In the genomic region with DNA sequence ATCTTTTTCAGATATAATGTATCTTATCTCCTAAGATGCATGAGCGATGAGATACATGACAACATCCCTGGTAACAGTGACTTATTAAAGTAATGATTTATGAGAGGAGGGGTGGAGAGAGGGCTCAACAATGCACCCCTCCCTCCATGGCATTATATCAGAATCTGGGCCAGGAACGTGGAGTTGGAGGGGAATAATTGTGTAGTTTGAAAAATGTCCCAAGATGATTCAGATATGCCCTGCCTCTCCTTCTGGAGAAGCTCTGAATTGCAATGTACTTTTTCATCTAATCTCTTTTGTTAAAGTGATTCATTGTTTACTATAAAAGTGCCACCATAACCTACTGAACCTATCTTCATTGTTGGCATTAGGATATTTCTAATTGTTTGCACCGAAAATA, we compare ENCODE assay signal across 22 cellular contexts.
DNase-seq lines count a peak whose midpoint lies in the region; ATAC-seq, FAIRE-seq and TF ChIP-seq lines count a peak whose summit lies in the region.
"Had no signal": no experiment of that assay in that cellular context is flagged by ENCODE, and none has a peak within 500 bp of the region (broad histone marks: within the 10 kb centered on the region; RNA-seq: fewer than 3 reads in every experiment).

No MANE protein-coding gene starts in this region.

- H3K36me3 ChIP-seq in GM23248 (ENCODE audit: low read depth) (no peaks in the 10 kb centered on the region), small intestine (ENCODE audit: control insufficient read depth in 2 of 2, insufficient read depth in 2 of 2, low read length in 2 of 2) (no peaks in the 10 kb centered on the region), esophagus muscularis mucosa (no peaks in the 10 kb centered on the region)
- H3K36me3 ChIP-seq: WERI-Rb-1 had no signal

- no peak for TF ChIP-seq POLR2A in esophagus muscularis mucosa (IDR thresholded peaks at IDR 0.05; ENCODE audit: low read depth)

- H3K9me3 ChIP-seq in GM23248 (ENCODE audit: low read depth) (no peaks in the 10 kb centered on the region), small intestine (ENCODE audit: control insufficient read depth, low read depth) (no peaks in the 10 kb centered on the region), esophagus muscularis mucosa (no peaks in the 10 kb centered on the region)
- H3K9me3 ChIP-seq: tibial nerve had no signal

- H3K4me3 Mint-ChIP-seq in neural crest cell, result no peak overlapping the region
- H3K4me3 Mint-ChIP-seq: naive thymus-derived CD4-positive, alpha-beta T cell; stimulated activated naive CD8-positive, alpha-beta T cell treated with anti-CD3 and anti-CD28 coated beads, Interleukin-15, Interleukin-2, amounts not matched to agents 100 ng/mL and 50 ng/mL, for 24 hours; T-helper 17 cell had no signal

- H3K79me2 ChIP-seq in GM23248 (ENCODE audit: insufficient read depth), result no peaks in the 10 kb centered on the region

- H3K4me2 ChIP-seq in GM23248 (ENCODE audit: unreplicated experiment), result no peak overlapping the region

- no peaks in the 10 kb centered on the region for H3K36me3 Mint-ChIP-seq in neural crest cell (ENCODE audit: low read depth)
- H3K36me3 Mint-ChIP-seq: naive thymus-derived CD4-positive, alpha-beta T cell had no signal

- 52 to 54% methylated on average over 3 of the region's 3 CpGs for WGBS in GM23248 (ENCODE audit: low coverage in 1 of 2, low lambda C conversion rate in 2 of 2, missing lambda C conversion rate in 2 of 2), 2 experiments
- 52 to 68% (median 61%) methylated on average over 3 of the region's 3 CpGs for WGBS in small intestine, 3 donors
- 63% methylated on average over 3 of the region's 3 CpGs for whole genome bisulfite sequencing in esophagus muscularis mucosa

- peaks cover 3% of the 10 kb centered on the region; the same call in 1 of the 2 replicates for H3F3A ChIP-seq in GM23248 (ENCODE audit: insufficient read depth)

- H3K9me2 ChIP-seq in GM23248 (ENCODE audit: insufficient read depth), result no peaks in the 10 kb centered on the region

- H3K9ac ChIP-seq in GM23248, result no peak overlapping the region

- H3K27ac ChIP-seq in GM23248 (no peak overlapping the region), coronary artery (no peak overlapping the region), small intestine (ENCODE audit: low read depth in 1 of 2, low read length in 1 of 2) (no peak overlapping the region), esophagus muscularis mucosa (replicated peaks in 1 of 4) (no peak overlapping the region)
- H3K27ac ChIP-seq: tibial nerve, WERI-Rb-1 had no signal

- no peak for FAIRE-seq in small intestine (lab: Jason Lieb, UNC)

- ATAC-seq in esophagus mucosa, result peak; percentile 9
- ATAC-seq: naive thymus-derived CD4-positive, alpha-beta T cell; T-helper 17 cell had no signal

- TF ChIP-seq CTCF in astrocyte of the cerebellum (IDR thresholded peaks at IDR 0.05; ENCODE audit: low read depth, low read length, missing control alignments) (peak; percentile 15), neural crest cell (conservative IDR thresholded peaks at IDR 0.05) (peak; percentile 41), coronary artery (IDR thresholded peaks at IDR 0.05) (no peak), esophagus muscularis mucosa (IDR thresholded peaks at IDR 0.05) (no peak)

- in situ Hi-C loops in GM23248 (cut with MboI) (no loop called here), astrocyte of the cerebellum (cut with HindIII; ENCODE audit: low sequenced_read_pairs) (no loop called here)

- no peak overlapping the region for H2AFZ ChIP-seq in GM23248

- intact Hi-C loops in esophagus muscularis mucosa (cut with DNase I), result no loop called here

- no peaks in the 10 kb centered on the region for H3K27me3 Mint-ChIP-seq in neural crest cell (ENCODE audit: low read depth)
- H3K27me3 Mint-ChIP-seq: naive thymus-derived CD4-positive, alpha-beta T cell; stimulated activated naive CD8-positive, alpha-beta T cell treated with anti-CD3 and anti-CD28 coated beads, Interleukin-15, Interleukin-2, amounts not matched to agents 100 ng/mL and 50 ng/mL, for 24 hours; T-helper 17 cell had no signal

- peaks cover 27% of the 10 kb centered on the region for H3K4me1 Mint-ChIP-seq in neural crest cell
- H3K4me1 Mint-ChIP-seq: T-helper 17 cell had no signal

- DNase-seq in GM23248 (peak; percentile 28), astrocyte of the cerebellum (ENCODE audit: low read depth) (no peak), neural crest cell (ENCODE audit: low read depth, low spot score) (no peak), coronary artery (ENCODE audit: low spot score) (no peak), small intestine (no peak), esophagus muscularis mucosa (ENCODE audit: extremely low spot score) (no peak), COLO829 (ENCODE audit: low spot score) (no peak)
- DNase-seq: activated CD4-positive, alpha-beta T cell treated with anti-CD3 and anti-CD28 coated beads, Interleukin-2, amount 50 U/mL, for 4 hours; activated naive CD4-positive, alpha-beta T cell; GOT3; Kasumi-1; naive thymus-derived CD4-positive, alpha-beta T cell; NCI-H1436; NCI-H748 treated with DMSO at 0.1 percent for 48 hours; SIG-M5; stimulated activated CD4-positive, alpha-beta T cell treated with anti-CD3 and anti-CD28 coated beads, Interleukin-2, amount 100 ng/mL, for 24 hours; T-helper 17 cell; WERI-Rb-1 had no signal

- no peak for TF ChIP-seq EP300 in esophagus muscularis mucosa (IDR thresholded peaks at IDR 0.05)

- H3K4me1 ChIP-seq in GM23248 (ENCODE audit: insufficient read depth) (no peaks in the 10 kb centered on the region), small intestine (ENCODE audit: control insufficient read depth in 2 of 2, insufficient read depth in 1 of 2, low read depth in 1 of 2, low read length in 1 of 2) (no peaks in the 10 kb centered on the region), esophagus muscularis mucosa (peaks cover 2 to 5% (median 4%) of the 10 kb centered on the region in 4 donors)

- H3K4me3 ChIP-seq in GM23248, result no peak overlapping the region
- H3K4me3 ChIP-seq in astrocyte of the cerebellum (ENCODE audit: low read depth, low read length), result no peak overlapping the region
- no peak overlapping the region for H3K4me3 ChIP-seq in coronary artery
- H3K4me3 ChIP-seq in small intestine (ENCODE audit: low read depth in 1 of 2, low read length in 2 of 2), result no peak overlapping the region
- no peak overlapping the region for H3K4me3 ChIP-seq in esophagus muscularis mucosa
- H3K4me3 ChIP-seq: lung, tibial nerve had no signal

- no peaks in the 10 kb centered on the region for H3K9me3 Mint-ChIP-seq in neural crest cell
- H3K9me3 Mint-ChIP-seq: naive thymus-derived CD4-positive, alpha-beta T cell; stimulated activated naive CD8-positive, alpha-beta T cell treated with anti-CD3 and anti-CD28 coated beads, Interleukin-15, Interleukin-2, amounts not matched to agents 100 ng/mL and 50 ng/mL, for 24 hours had no signal

- H3K27me3 ChIP-seq in GM23248 (replicated peaks; ENCODE audit: insufficient read depth) (no peaks in the 10 kb centered on the region; the same call in 1 of the 2 replicates), small intestine (ENCODE audit: control insufficient read depth in 2 of 2, insufficient read depth in 2 of 2, low read length in 2 of 2) (no peaks in the 10 kb centered on the region), esophagus muscularis mucosa (no peaks in the 10 kb centered on the region)
- H3K27me3 ChIP-seq: tibial nerve had no signal

- H4K20me1 ChIP-seq in GM23248 (ENCODE audit: insufficient read depth), result no peaks in the 10 kb centered on the region

- H3K27ac Mint-ChIP-seq in neural crest cell (ENCODE audit: unreplicated experiment), result no peak overlapping the region
- H3K27ac Mint-ChIP-seq: stimulated activated naive CD8-positive, alpha-beta T cell treated with anti-CD3 and anti-CD28 coated beads, Interleukin-15, Interleukin-2, amounts not matched to agents 100 ng/mL and 50 ng/mL, for 24 hours; T-helper 17 cell had no signal

Comparison
In these comparisons a context has a peak if more than half of its experiments do, and no peak if none do; other contexts are left out.
1. CTCF ChIP-seq: peak in astrocyte of the cerebellum (single experiment) and neural crest cell (single experiment); none in coronary artery (single experiment) and esophagus muscularis mucosa (0 of 3).